Comparison of ENCODE assay signal across 8 cellular contexts in genomic region chr17:81295031-81295677, GRCh38. TPM values are rescaled to one million over a fixed set of nuclear protein-coding genes. Genes with fewer than 3 reads are reported as not detected.
DNase-seq lines count a peak whose midpoint lies in the region; ATAC-seq and TF ChIP-seq lines count a peak whose summit lies in the region.

Gene SLC38A10, minus strand, starts transcription at chr17:81295307. Its CDS starts 386 bp downstream, at chr17:81294921.

- no peak for TF ChIP-seq CTCF in chondrocyte (IDR thresholded peaks at IDR 0.05)

- DNase-seq in AML-193 (lab: John Stamatoyannopoulos, UW): peak; percentile 89 to 92
- peak; percentile 87 for DNase-seq in NCI-H510A treated with DMSO at 0.1 percent for 48 hours (lab: John Stamatoyannopoulos, UW)
- DNase-seq in activated CD4-positive, alpha-beta T cell treated with anti-CD3 and anti-CD28 coated beads for 4 hours: peak; percentile 88
- DNase-seq in chondrocyte (ENCODE audit: low spot score): peak; percentile 95
- peak; percentile 91 for DNase-seq in kidney tubule cell (ENCODE audit: low spot score)
- DNase-seq in stimulated activated CD4-positive, alpha-beta T cell treated with anti-CD3 and anti-CD28 coated beads, Interleukin-1b, Interleukin-23, amount 100 ng/mL, for 1 hour (ENCODE audit: low read depth in 2 of 2): peak; percentile 75 to 80

- peak within 1 kb of the TSS; percentile 93 for H3K27ac Mint-ChIP-seq in chondrocyte (ENCODE audit: unreplicated experiment)

- peak within 1 kb of the TSS; percentile 91 for H3K4me3 Mint-ChIP-seq in chondrocyte (ENCODE audit: unreplicated experiment)

- H3K9me3 Mint-ChIP-seq in chondrocyte (ENCODE audit: low read depth): no peaks in the 10 kb centered on the region

- peaks cover 31% of the 10 kb centered on the region for H3K4me1 Mint-ChIP-seq in chondrocyte (ENCODE audit: low read depth)

- ATAC-seq in GM19023 (IDR thresholded peaks at IDR 0.05; ENCODE audit: unreplicated experiment): peak; percentile 89
- ATAC-seq in HG03196 (IDR thresholded peaks at IDR 0.05; ENCODE audit: unreplicated experiment): peak; percentile 88

- no peaks in the 10 kb centered on the region for H3K36me3 Mint-ChIP-seq in chondrocyte (ENCODE audit: low read depth)

- no peaks in the 10 kb centered on the region for H3K27me3 Mint-ChIP-seq in chondrocyte (ENCODE audit: low read depth)

RNA-seq across cellular contexts. Expression of gene SLC38A10, which starts in this region (rescaled TPM):
- total RNA-seq in chondrocyte: 115 to 147 TPM (median 116 TPM) in 3 replicates

Comparison
In these comparisons a context has a peak if more than half of its experiments do, and no peak if none do; other contexts are left out.
1. Peak in every context shown above with its lines: DNase-seq and ATAC-seq.